16 cellular contexts compared by ENCODE assay signal in the genomic region with DNA sequence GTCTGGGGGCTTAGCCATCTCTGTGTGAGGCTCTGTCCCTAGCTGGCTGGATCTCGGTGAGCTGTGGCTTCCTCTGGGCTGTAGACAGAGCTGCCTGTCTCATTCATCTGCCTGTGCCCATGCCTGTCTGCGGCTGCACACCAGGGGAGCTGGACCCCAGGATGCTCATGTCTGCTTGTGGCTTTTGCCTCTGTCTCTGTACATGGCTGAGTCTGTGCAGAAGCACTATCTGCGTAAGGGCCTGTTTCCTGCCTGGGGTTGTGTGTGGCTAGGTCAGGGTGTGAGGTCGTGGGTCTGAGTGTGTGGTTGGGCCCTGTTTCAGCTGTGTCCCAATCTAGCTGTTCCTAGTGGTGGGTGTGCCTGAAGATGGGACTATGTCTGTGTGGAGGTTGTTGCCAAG.
DNase-seq lines count a peak whose midpoint lies in the region; ATAC-seq and TF ChIP-seq lines count a peak whose summit lies in the region.
"Had no signal": no experiment of that assay in that cellular context is flagged by ENCODE, and none has a peak within 500 bp of the region (broad histone marks: within the 10 kb centered on the region; RNA-seq: fewer than 3 reads in every experiment).

No MANE protein-coding gene starts in this region.

- H3K9me3 Mint-ChIP-seq in stimulated activated naive CD8-positive, alpha-beta T cell treated with anti-CD3 and anti-CD28 coated beads, Interleukin-15, amount 100 ng/mL, for 72 hours, result no peaks in the 10 kb centered on the region
- no peaks in the 10 kb centered on the region for H3K9me3 Mint-ChIP-seq in activated CD4-positive, alpha-beta memory T cell treated with anti-CD3 and anti-CD28 coated beads for 36 hours
- H3K9me3 Mint-ChIP-seq: HFFc6 had no signal

- H3K36me3 ChIP-seq in body of pancreas (replicated peaks in 1 of 2; ENCODE audit: insufficient read depth in 1 of 2, low read depth in 2 of 2) (no peaks in the 10 kb centered on the region), mucosa of descending colon (ENCODE audit: low read depth) (no peaks in the 10 kb centered on the region), aorta (ENCODE audit: control insufficient read depth in 1 of 2, insufficient read depth in 2 of 2, low read length in 1 of 2) (no peaks in the 10 kb centered on the region)
- H3K36me3 ChIP-seq: BLaER1 treated with 17β-estradiol and CSF1 and Interleukin-3, amounts not matched to agents 10 nM and 100 nM; HAP-1 had no signal

- no peak overlapping the region for H3K4me3 Mint-ChIP-seq in stimulated activated naive CD8-positive, alpha-beta T cell treated with anti-CD3 and anti-CD28 coated beads, Interleukin-15, amount 100 ng/mL, for 72 hours
- H3K4me3 Mint-ChIP-seq in activated CD4-positive, alpha-beta memory T cell treated with anti-CD3 and anti-CD28 coated beads for 36 hours, result no peak overlapping the region
- H3K4me3 Mint-ChIP-seq: CD4-positive, CD25-positive, alpha-beta regulatory T cell; HFFc6 had no signal

- H3K27me3 Mint-ChIP-seq in stimulated activated naive CD8-positive, alpha-beta T cell treated with anti-CD3 and anti-CD28 coated beads, Interleukin-15, amount 100 ng/mL, for 72 hours, result peaks cover 26% of the 10 kb centered on the region
- peaks cover 23% of the 10 kb centered on the region for H3K27me3 Mint-ChIP-seq in activated CD4-positive, alpha-beta memory T cell treated with anti-CD3 and anti-CD28 coated beads for 36 hours

- CTCF ChIA-PET in activated CD4-positive, alpha-beta memory T cell treated with anti-CD3 and anti-CD28 coated beads for 36 hours (lab: Charles Lee), result no interaction called here

- no peaks in the 10 kb centered on the region for H3K36me3 Mint-ChIP-seq in activated CD4-positive, alpha-beta memory T cell treated with anti-CD3 and anti-CD28 coated beads for 36 hours
- H3K36me3 Mint-ChIP-seq: CD4-positive, CD25-positive, alpha-beta regulatory T cell had no signal

- intact Hi-C loops in body of pancreas (cut with DNase I) (no loop called here), mucosa of descending colon (cut with DNase I, micrococcal nuclease) (no loop called here), aorta (cut with DNase I) (no loop called here)
- intact Hi-C loops in activated CD4-positive, alpha-beta memory T cell treated with anti-CD3 and anti-CD28 coated beads for 36 hours (cut with micrococcal nuclease), result no loop called here

- H3K4me1 ChIP-seq in body of pancreas (no peaks in the 10 kb centered on the region), mucosa of descending colon (ENCODE audit: low read depth) (no peaks in the 10 kb centered on the region), aorta (ENCODE audit: control insufficient read depth in 1 of 2, insufficient read depth in 2 of 2, low read length in 2 of 2) (no peaks in the 10 kb centered on the region)
- H3K4me1 ChIP-seq: HAP-1 had no signal

- no peak for TF ChIP-seq CTCF in body of pancreas (IDR thresholded peaks at IDR 0.05)
- TF ChIP-seq CTCF in mucosa of descending colon (IDR thresholded peaks at IDR 0.05), result no peak

- no peaks in the 10 kb centered on the region for H3K4me1 Mint-ChIP-seq in stimulated activated naive CD8-positive, alpha-beta T cell treated with anti-CD3 and anti-CD28 coated beads, Interleukin-15, amount 100 ng/mL, for 72 hours
- no peaks in the 10 kb centered on the region for H3K4me1 Mint-ChIP-seq in activated CD4-positive, alpha-beta memory T cell treated with anti-CD3 and anti-CD28 coated beads for 36 hours (ENCODE audit: low read depth)
- H3K4me1 Mint-ChIP-seq: CD4-positive, CD25-positive, alpha-beta regulatory T cell had no signal

- no peak for TF ChIP-seq POLR2A in body of pancreas (IDR thresholded peaks at IDR 0.05)

- H3K27ac Mint-ChIP-seq in stimulated activated naive CD8-positive, alpha-beta T cell treated with anti-CD3 and anti-CD28 coated beads, Interleukin-15, amount 100 ng/mL, for 72 hours, result no peak overlapping the region
- H3K27ac Mint-ChIP-seq in activated CD4-positive, alpha-beta memory T cell treated with anti-CD3 and anti-CD28 coated beads for 36 hours, result no peak overlapping the region
- H3K27ac Mint-ChIP-seq: CD4-positive, CD25-positive, alpha-beta regulatory T cell; HFFc6 had no signal

- POLR2A ChIA-PET in activated CD4-positive, alpha-beta memory T cell treated with anti-CD3 and anti-CD28 coated beads for 36 hours (lab: Charles Lee), result no interaction called here

- no peak for DNase-seq in stimulated activated naive CD8-positive, alpha-beta T cell treated with anti-CD3 and anti-CD28 coated beads, Interleukin-15, amount 100 ng/mL, for 72 hours
- DNase-seq in stimulated activated naive CD8-positive, alpha-beta T cell treated with anti-CD3 and anti-CD28 coated beads, Interleukin-15, Interleukin-2, amounts not matched to agents 100 U/mL and 50 U/mL, for 24 hours, result no peak
- DNase-seq in body of pancreas (peak in 1 of 4 donors; percentile 41), mucosa of descending colon (no peak), aorta (no peak), NCI-H82 (lab: John Stamatoyannopoulos, UW) (no peak), iPS-NIHi11 (ENCODE audit: low spot score) (no peak)
- no peak for DNase-seq in activated CD4-positive, alpha-beta memory T cell treated with anti-CD3 and anti-CD28 coated beads for 36 hours
- DNase-seq: ACHN; CD4-positive, CD25-positive, alpha-beta regulatory T cell; DMS79; GOT3; HFFc6 had no signal

- H3K27me3 ChIP-seq in body of pancreas, result no peaks in the 10 kb centered on the region
- H3K27me3 ChIP-seq in aorta (ENCODE audit: control insufficient read depth in 1 of 2, insufficient read depth in 2 of 2, low read length in 1 of 2), result no peaks in the 10 kb centered on the region
- H3K27me3 ChIP-seq: BLaER1 treated with 17β-estradiol and CSF1 and Interleukin-3, amounts not matched to agents 10 nM and 100 nM had no signal

- ATAC-seq in stimulated activated naive CD8-positive, alpha-beta T cell treated with anti-CD3 and anti-CD28 coated beads, Interleukin-15, amount 100 ng/mL, for 72 hours, result peak; percentile 40
- ATAC-seq in stimulated activated naive CD8-positive, alpha-beta T cell treated with anti-CD3 and anti-CD28 coated beads, Interleukin-15, Interleukin-2, amounts not matched to agents 100 U/mL and 50 U/mL, for 24 hours, result no peak
- ATAC-seq in body of pancreas (peak; percentile 24), mucosa of descending colon (peak; percentile 48), aorta (ENCODE audit: low FRiP score) (peak; percentile 24)

- 52 to 60% methylated on average over 1 to 4 of the region's 4 CpGs for whole genome bisulfite sequencing in body of pancreas, 2 donors
- WGBS in aorta, 2 donors, result 54 to 66% methylated on average over 4 of the region's 4 CpGs

- H3K27ac ChIP-seq in body of pancreas (no peak overlapping the region), aorta (ENCODE audit: low read depth in 1 of 2, low read length in 2 of 2) (no peak overlapping the region)
- H3K27ac ChIP-seq: BLaER1 treated with 17β-estradiol and CSF1 and Interleukin-3, amounts not matched to agents 10 nM and 100 nM; HL-60 had no signal

- no peaks in the 10 kb centered on the region for H3K9me3 ChIP-seq in body of pancreas
- no peaks in the 10 kb centered on the region for H3K9me3 ChIP-seq in mucosa of descending colon
- no peaks in the 10 kb centered on the region for H3K9me3 ChIP-seq in aorta (ENCODE audit: control insufficient read depth, low read length)
- H3K9me3 ChIP-seq: BLaER1 treated with 17β-estradiol and CSF1 and Interleukin-3, amounts not matched to agents 10 nM and 100 nM; HAP-1 had no signal

- H3K4me3 ChIP-seq in body of pancreas (no peak overlapping the region), mucosa of descending colon (no peak overlapping the region), aorta (ENCODE audit: low read length in 2 of 2) (no peak overlapping the region)
- H3K4me3 ChIP-seq: BLaER1 treated with 17β-estradiol and CSF1 and Interleukin-3, amounts not matched to agents 10 nM and 100 nM; HAP-1 had no signal
